Comparison of ENCODE assay signal across 8 cellular contexts in the genomic region with DNA sequence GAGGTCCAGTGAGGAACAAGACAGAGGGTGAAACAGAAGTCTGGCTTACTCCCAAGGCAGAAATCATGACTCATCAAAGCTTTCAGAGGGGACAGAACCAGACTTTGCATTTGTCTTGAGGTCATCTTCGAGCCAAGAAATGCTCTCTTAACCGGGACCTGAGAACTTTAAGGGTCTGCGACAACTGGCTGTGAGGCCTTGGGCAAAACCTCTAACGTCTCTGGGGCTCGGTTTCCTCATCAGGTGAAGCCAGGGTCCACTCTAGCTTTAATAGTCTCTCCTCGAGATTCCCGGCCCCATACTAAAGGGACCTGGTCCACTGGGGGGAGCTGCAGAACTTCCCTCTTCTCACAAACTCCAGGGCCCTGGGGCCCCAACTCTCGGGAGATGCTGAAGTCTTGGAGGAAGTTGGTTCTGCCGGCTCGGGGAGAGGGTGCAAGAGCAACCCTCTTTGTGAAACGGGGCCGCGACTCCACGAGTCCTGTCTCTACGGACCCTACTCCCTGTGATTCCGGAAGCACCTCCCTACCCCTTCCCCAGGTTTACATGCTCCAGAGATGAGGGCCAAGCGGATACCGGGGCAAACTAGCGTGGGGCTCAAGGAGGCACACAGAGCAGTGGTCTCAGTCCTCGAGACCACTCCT. TPM values are rescaled to one million over a fixed set of nuclear protein-coding genes. Genes with fewer than 3 reads are reported as not detected.
A peak's percentile ranks its signal among the peaks of the same experiment; 100 is the strongest.
DNase-seq lines count a peak whose midpoint lies in the region; ATAC-seq lines count a peak whose summit lies in the region.

No MANE protein-coding gene starts in this region.

- DNase-seq in NCI-H510A treated with DMSO at 0.1 percent for 48 hours (lab: John Stamatoyannopoulos, UW) (peak; percentile 9), NCI-H510A (lab: John Stamatoyannopoulos, UW) (no peak), NCI-H446 (lab: John Stamatoyannopoulos, UW) (peak; percentile 64 to 79), fibroblast of gingiva (ENCODE audit: low read depth) (peak; percentile 83)
- DNase-seq in activated T-cell treated with anti-CD3 and anti-CD28 coated beads, Interleukin-2, amount 50 U/mL, for 24 hours: peak; percentile 68

- H3K27me3 ChIP-seq in mucosa of stomach (ENCODE audit: control insufficient read depth, insufficient read depth, low read length): no peaks in the 10 kb centered on the region

- no peaks in the 10 kb centered on the region for H3K9me3 Mint-ChIP-seq in activated T-cell treated with anti-CD3 and anti-CD28 coated beads, Interleukin-2, amount 50 U/mL, for 24 hours

- H3K4me1 ChIP-seq in mucosa of stomach (ENCODE audit: control insufficient read depth, insufficient read depth, low read length): no peaks in the 10 kb centered on the region

- peak overlapping the region; percentile 80 for H3K27ac ChIP-seq in temporal lobe (ENCODE audit: low read depth, low read length)

- peak overlapping the region; percentile 89 for H3K9ac ChIP-seq in mucosa of stomach (ENCODE audit: low read length)

- peaks cover 71% of the 10 kb centered on the region for H3K4me1 Mint-ChIP-seq in activated T-cell treated with anti-CD3 and anti-CD28 coated beads, Interleukin-2, amount 50 U/mL, for 24 hours (ENCODE audit: low read depth)

- peaks cover 8% of the 10 kb centered on the region for H3K36me3 Mint-ChIP-seq in activated T-cell treated with anti-CD3 and anti-CD28 coated beads, Interleukin-2, amount 50 U/mL, for 24 hours (ENCODE audit: low read depth)

- H3K9me3 ChIP-seq in mucosa of stomach (ENCODE audit: control insufficient read depth, low read length): no peaks in the 10 kb centered on the region

- H3K4me3 ChIP-seq in mucosa of stomach (ENCODE audit: low read length): peak overlapping the region; percentile 76

- peaks cover 41% of the 10 kb centered on the region for H3K27me3 Mint-ChIP-seq in activated T-cell treated with anti-CD3 and anti-CD28 coated beads, Interleukin-2, amount 50 U/mL, for 24 hours

- H3K36me3 ChIP-seq in mucosa of stomach (ENCODE audit: control insufficient read depth, insufficient read depth, low read length): no peaks in the 10 kb centered on the region

- H3K27ac Mint-ChIP-seq in activated T-cell treated with anti-CD3 and anti-CD28 coated beads, Interleukin-2, amount 50 U/mL, for 24 hours: peak overlapping the region; percentile 96

- H3K4me3 Mint-ChIP-seq in activated T-cell treated with anti-CD3 and anti-CD28 coated beads, Interleukin-2, amount 50 U/mL, for 24 hours: peak overlapping the region; percentile 85

- ATAC-seq in HG02623 (IDR thresholded peaks at IDR 0.05; ENCODE audit: unreplicated experiment): peak; percentile 27

RNA-seq across cellular contexts. Expression of a gene that starts 2.6 kb away (rescaled TPM):
- total RNA-seq in temporal lobe: 54.6 TPM
